2 cellular contexts compared by ENCODE assay signal in genomic region chr1:145702826-145703225, GRCh38.
TF ChIP-seq lines count a peak whose summit lies in the region.

No MANE protein-coding gene starts in this region.

TF ChIP-seq in K562, 482 proteins besides CTCF, POLR2A, EP300 and RAD21:
- TF ChIP-seq REST (CRISPR knock-in tag; IDR thresholded peaks at IDR 0.05; ENCODE audit: low read depth) = no peak
- peak; percentile 40 for TF ChIP-seq ZNF121 (CRISPR knock-in tag; conservative IDR thresholded peaks at IDR 0.05)

TF ChIP-seq in HepG2, 621 proteins besides CTCF, POLR2A, EP300 and RAD21:
- TF ChIP-seq ZNF7 (CRISPR knock-in tag; IDR thresholded peaks at IDR 0.05) (peak; percentile 70; the same call in 1 of the 2 replicates), ZBTB3 (CRISPR knock-in tag; IDR thresholded peaks at IDR 0.05; ENCODE audit: borderline replicate concordance, low read depth) (no peak), PRDM10 (CRISPR knock-in tag; IDR thresholded peaks at IDR 0.05; ENCODE audit: low read depth) (peak; percentile 65; the same call in 1 of the 2 replicates), SALL1 (CRISPR knock-in tag; IDR thresholded peaks at IDR 0.05) (0 out of 2 replicates have a peak, but pooled peaks have one; percentile 11), SRSF1 (optimal IDR thresholded peaks at IDR 0.05; ENCODE audit: low read depth, low read length) (no peak), ZMYM4 (CRISPR knock-in tag; IDR thresholded peaks at IDR 0.05) (0 out of 2 replicates have a peak, but pooled peaks have one; percentile 25), ZNF414 (CRISPR knock-in tag; IDR thresholded peaks at IDR 0.05) (no peak), ZNF121 (CRISPR knock-in tag; IDR thresholded peaks at IDR 0.05) (peak; percentile 50)
TF ChIP-seq in HepG2: peak in this region for 5.
